Comparison of ENCODE assay signal across 1 cellular context in genomic region chr9:84123648-84124406, GRCh38.
TF ChIP-seq lines count a peak whose summit lies in the region.

No MANE protein-coding gene starts in this region.

TF ChIP-seq in GM23338, 12 proteins besides CTCF, POLR2A, EP300 and RAD21 (continued from another document):
- TF ChIP-seq ZNF462 (CRISPR knock-in tag; IDR thresholded peaks at IDR 0.05) (no peak), JUNB (IDR thresholded peaks at IDR 0.05; ENCODE audit: unreplicated experiment) (no peak), STAT1 (IDR thresholded peaks at IDR 0.05; ENCODE audit: unreplicated experiment) (no peak), EZH2phosphoT487 (IDR thresholded peaks at IDR 0.05; ENCODE audit: unreplicated experiment) (no peak), NANOG (IDR thresholded peaks at IDR 0.05; ENCODE audit: borderline replicate concordance) (no peak), POLR2AphosphoS5 (IDR thresholded peaks at IDR 0.05; ENCODE audit: low read depth) (no peak), ETS1 (IDR thresholded peaks at IDR 0.05) (no peak), EZH2 (IDR thresholded peaks at IDR 0.05; ENCODE audit: low read depth, unreplicated experiment) (no peak), REST (IDR thresholded peaks at IDR 0.05; ENCODE audit: unreplicated experiment) (no peak)
